In genomic region chr5:6644841-6645240, GRCh38 we compare ENCODE assay signal across 29 cellular contexts.
"Had no signal": no experiment of that assay in that cellular context is flagged by ENCODE, and none has a peak within 500 bp of the region (broad histone marks: within the 10 kb centered on the region; RNA-seq: fewer than 3 reads in every experiment).

No MANE protein-coding gene starts in this region.

- H3K27ac Mint-ChIP-seq: activated CD4-positive, alpha-beta memory T cell treated with anti-CD3 and anti-CD28 coated beads for 36 hours; activated CD4-positive, alpha-beta T cell treated with anti-CD3 and anti-CD28 coated beads, Interleukin-2, amount 10 ng/mL, durations not matched to agents 24 days and 14 days; activated naive CD4-positive, alpha-beta T cell treated with anti-CD3 and anti-CD28 coated beads, Interleukin-2, amount 10 ng/mL, durations not matched to agents 7 days and 5 days; activated naive CD8-positive, alpha-beta T cell treated with anti-CD3 and anti-CD28 coated beads, Interleukin-2, amount 10 ng/mL, durations not matched to agents 7 days and 5 days; activated T-helper 1 cell treated with anti-CD3 and anti-CD28 coated beads, Interleukin-12 subunit alpha, Interleukin-12 subunit beta, Interleukin-2, Interleukin-4 antibody, amounts not matched to agents 30 ng/mL and 10 ng/mL and 1 ng/mL, durations not matched to agents 14 hours and 24 hours and 36 hours; endodermal cell; stimulated activated naive B cell treated with anti-CD40 and anti-IgM and Interleukin-4, amounts not matched to agents 10 μg/mL and 1 μg/mL and 100 μg/mL, for 72 hours had no signal

- H3K9me3 ChIP-seq: left lung, mucosa of descending colon, stomach, tibial artery had no signal

- H3K4me1 Mint-ChIP-seq: activated naive CD8-positive, alpha-beta T cell treated with anti-CD3 and anti-CD28 coated beads, Interleukin-2, amount 10 ng/mL, durations not matched to agents 7 days and 5 days; brain had no signal

- H3K27me3 Mint-ChIP-seq: activated CD4-positive, alpha-beta memory T cell treated with anti-CD3 and anti-CD28 coated beads for 36 hours; activated CD4-positive, alpha-beta T cell treated with anti-CD3 and anti-CD28 coated beads, Interleukin-2, amount 10 ng/mL, durations not matched to agents 24 days and 14 days; activated naive CD4-positive, alpha-beta T cell treated with anti-CD3 and anti-CD28 coated beads, Interleukin-2, amount 10 ng/mL, durations not matched to agents 7 days and 5 days; activated naive CD8-positive, alpha-beta T cell treated with anti-CD3 and anti-CD28 coated beads, Interleukin-2, amount 10 ng/mL, durations not matched to agents 7 days and 5 days; brain; natural killer cell treated with Interleukin-12 subunit alpha and Interleukin-12 subunit beta and Interleukin-15 and Interleukin-18, amount 100 ng/mL, for 72 hours; stimulated activated naive B cell treated with anti-CD40 and anti-IgM and Interleukin-4, amounts not matched to agents 10 μg/mL and 1 μg/mL and 100 μg/mL, for 72 hours; T-helper 17 cell had no signal

- ATAC-seq: esophagus mucosa; mucosa of descending colon; natural killer cell treated with Interleukin-12 subunit alpha and Interleukin-12 subunit beta and Interleukin-15 and Interleukin-18, amount 100 ng/mL, for 72 hours; right cardiac atrium; stimulated activated naive B cell treated with anti-CD40 and anti-IgM and Interleukin-4, amounts not matched to agents 10 μg/mL and 1 μg/mL and 100 μg/mL, for 72 hours; T-helper 17 cell had no signal

- H3K27ac ChIP-seq: left lung, stomach, tibial artery had no signal

- H3K4me3 Mint-ChIP-seq: activated CD4-positive, alpha-beta memory T cell treated with anti-CD3 and anti-CD28 coated beads for 36 hours; activated CD4-positive, alpha-beta T cell treated with anti-CD3 and anti-CD28 coated beads, Interleukin-2, amount 10 ng/mL, durations not matched to agents 24 days and 14 days; activated naive CD4-positive, alpha-beta T cell treated with anti-CD3 and anti-CD28 coated beads, Interleukin-2, amount 10 ng/mL, durations not matched to agents 7 days and 5 days; activated naive CD8-positive, alpha-beta T cell treated with anti-CD3 and anti-CD28 coated beads, Interleukin-2, amount 10 ng/mL, durations not matched to agents 7 days and 5 days; activated T-helper 1 cell treated with anti-CD3 and anti-CD28 coated beads, Interleukin-12 subunit alpha, Interleukin-12 subunit beta, Interleukin-2, Interleukin-4 antibody, amounts not matched to agents 30 ng/mL and 10 ng/mL and 1 ng/mL, durations not matched to agents 14 hours and 24 hours and 36 hours; brain; endodermal cell; natural killer cell treated with Interleukin-12 subunit alpha and Interleukin-12 subunit beta and Interleukin-15 and Interleukin-18, amount 100 ng/mL, for 72 hours; stimulated activated naive B cell treated with anti-CD40 and anti-IgM and Interleukin-4, amounts not matched to agents 10 μg/mL and 1 μg/mL and 100 μg/mL, for 72 hours; T-helper 17 cell had no signal

- H3K4me1 ChIP-seq: left lung, stomach, tibial artery had no signal

- H3K4me3 ChIP-seq: left lung, lung, mucosa of descending colon, stomach, tibial artery had no signal

- DNase-seq: activated CD4-positive, alpha-beta memory T cell treated with anti-CD3 and anti-CD28 coated beads for 36 hours; activated CD4-positive, alpha-beta T cell treated with anti-CD3 and anti-CD28 coated beads, Interleukin-2, amount 10 ng/mL, durations not matched to agents 24 days and 14 days; activated CD4-positive, CD25-positive, alpha-beta regulatory T cell treated with anti-CD3 and anti-CD28 coated beads, Interleukin-2, amount 50 U/mL, for 72 hours; activated CD8-positive, alpha-beta memory T cell treated with anti-CD3 and anti-CD28 coated beads, Interleukin-2, amount 50 U/mL, for 4 hours; activated gamma-delta T cell; activated naive CD4-positive, alpha-beta T cell treated with anti-CD3 and anti-CD28 coated beads, Interleukin-2, amount 10 ng/mL, durations not matched to agents 7 days and 5 days; activated naive CD8-positive, alpha-beta T cell treated with anti-CD3 and anti-CD28 coated beads, Interleukin-2, amount 10 ng/mL, durations not matched to agents 7 days and 5 days; activated T-cell treated with anti-CD3 and anti-CD28 coated beads, Interleukin-2, amount 50 U/mL, for 1 hour; amniotic stem cell; cortex of kidney; endodermal cell; glutamatergic neuron; left lung; mesendoderm; mucosa of descending colon; posterior cingulate gyrus; right cardiac atrium; stimulated activated CD4-positive, alpha-beta T cell treated with anti-CD3 and anti-CD28 coated beads, Interleukin-15, amount 100 ng/mL, for 24 hours; stimulated activated CD4-positive, alpha-beta T cell treated with anti-CD3 and anti-CD28 coated beads, Interleukin-2, amount 100 ng/mL, for 24 hours; stimulated activated naive B cell treated with anti-CD40 and anti-IgM and Interleukin-4, amounts not matched to agents 10 μg/mL and 1 μg/mL and 100 μg/mL, for 72 hours; stomach; T-helper 17 cell; T1000; tibial artery had no signal

- H3K36me3 ChIP-seq: left lung, tibial artery had no signal

- H3K9me3 Mint-ChIP-seq: activated CD4-positive, alpha-beta T cell treated with anti-CD3 and anti-CD28 coated beads, Interleukin-2, amount 10 ng/mL, durations not matched to agents 24 days and 14 days; activated naive CD4-positive, alpha-beta T cell treated with anti-CD3 and anti-CD28 coated beads, Interleukin-2, amount 10 ng/mL, durations not matched to agents 7 days and 5 days; natural killer cell treated with Interleukin-12 subunit alpha and Interleukin-12 subunit beta and Interleukin-15 and Interleukin-18, amount 100 ng/mL, for 72 hours had no signal

- H3K36me3 Mint-ChIP-seq: natural killer cell treated with Interleukin-12 subunit alpha and Interleukin-12 subunit beta and Interleukin-15 and Interleukin-18, amount 100 ng/mL, for 72 hours had no signal

- H3K27me3 ChIP-seq: left lung, stomach, tibial artery had no signal
